Comparison of ENCODE assay signal across 10 cellular contexts in genomic region chr4:101114936-101115372, GRCh38.
DNase-seq lines count a peak whose midpoint lies in the region; ATAC-seq, FAIRE-seq and TF ChIP-seq lines count a peak whose summit lies in the region.
"Had no signal": no experiment of that assay in that cellular context is flagged by ENCODE, and none has a peak within 500 bp of the region (broad histone marks: within the 10 kb centered on the region; RNA-seq: fewer than 3 reads in every experiment).

No MANE protein-coding gene starts in this region.

- TF ChIP-seq CTCF in 22Rv1 (IDR thresholded peaks at IDR 0.05) (no peak), IMR-90 (conservative IDR thresholded peaks at IDR 0.05; ENCODE audit: low read depth, low read length) (no peak), choroid plexus epithelial cell (conservative IDR thresholded peaks at IDR 0.05; ENCODE audit: low read depth, low read length) (no peak), HepG2 (CRISPR knock-in tag; IDR thresholded peaks at IDR 0.05) (no peak)

- no peak overlapping the region for H2AK9ac ChIP-seq in IMR-90 (replicated peaks; ENCODE audit: low read depth, low read length, poor library complexity)

- TF ChIP-seq POLR2A in IMR-90 (IDR thresholded peaks at IDR 0.05; ENCODE audit: low read depth, low read length) (no peak), HepG2 (IDR thresholded peaks at IDR 0.05; ENCODE audit: insufficient read depth in 1 of 2, low read depth in 2 of 2, low read length in 2 of 2) (no peak)

- H3K9me3 ChIP-seq in IMR-90 (ENCODE audit: control insufficient read depth, insufficient read depth, low read length) (no peaks in the 10 kb centered on the region), HepG2 (ENCODE audit: low read length) (no peaks in the 10 kb centered on the region)
- H3K9me3 ChIP-seq: BE2C had no signal

- WGBS in IMR-90 (ENCODE audit: extremely low coverage in 2 of 2, insufficient read length in 1 of 2), 2 experiments = no CpG with 5 or more reads among the region's 2 CpGs
- WGBS in HepG2 (ENCODE audit: low lambda C conversion rate) = 0% methylated on average over 2 of the region's 2 CpGs

- H3K4ac ChIP-seq in IMR-90 (ENCODE audit: low read depth, low read length) = no peak overlapping the region

- DNase-seq in IMR-90 (peak; percentile 83), choroid plexus epithelial cell (ENCODE audit: low read depth) (peak; percentile 28), HepG2 (ENCODE audit: low spot score) (peak; percentile 99), NCI-H446 (lab: John Stamatoyannopoulos, UW) (no peak), Kasumi-1 (lab: John Stamatoyannopoulos, UW) (no peak)
- DNase-seq in stimulated activated CD4-positive, alpha-beta T cell treated with anti-CD3 and anti-CD28 coated beads, Interleukin-12 subunit alpha, Interleukin-12 subunit beta, amount 100 ng/mL, for 4 hours = no peak
- DNase-seq: activated B cell treated with CpG ODN at 0.5 μM for 24 hours, BE2C had no signal

- H3K27ac ChIP-seq in 22Rv1 = peak overlapping the region; percentile 88
- no peak overlapping the region for H3K27ac ChIP-seq in IMR-90 (ENCODE audit: insufficient read depth, low read length)
- peak overlapping the region; percentile 86 for H3K27ac ChIP-seq in HepG2 (ENCODE audit: extremely low read length, insufficient read depth, low read length)

- H3K4me3 ChIP-seq in IMR-90 (ENCODE audit: insufficient read depth, low read depth, low read length) (no peak overlapping the region), choroid plexus epithelial cell (ENCODE audit: low read depth, low read length) (no peak overlapping the region), HepG2 (replicated peaks in 1 of 3; ENCODE audit: insufficient read depth in 1 of 3, low read depth in 2 of 3, low read length in 3 of 3) (no peak overlapping the region; a peak in 1 of 6 replicates)

- no peak overlapping the region for H3K18ac ChIP-seq in IMR-90 (ENCODE audit: low read depth, low read length)

- no peak overlapping the region for H4K5ac ChIP-seq in IMR-90 (ENCODE audit: low read depth, low read length)

- H3K4me2 ChIP-seq in IMR-90 (ENCODE audit: low read depth, low read length) = no peak overlapping the region
- H3K4me2 ChIP-seq in HepG2 (ENCODE audit: low read depth, low read length) = peak overlapping the region; percentile 56

- no peak overlapping the region for H2BK5ac ChIP-seq in IMR-90 (ENCODE audit: low read depth, low read length, poor library complexity, severe bottlenecking)

- TF ChIP-seq EP300 in HepG2 (IDR thresholded peaks at IDR 0.05; ENCODE audit: low read depth in 2 of 2, low read length in 2 of 2) (peak; percentile 59 to 92; a peak in 3 of 4 replicates), HepG2 (CRISPR knock-in tag; IDR thresholded peaks at IDR 0.05; ENCODE audit: borderline replicate concordance) (peak; percentile 84)

- peaks cover 3 to 6% of the 10 kb centered on the region in 2 experiments; a peak in 2 of 4 replicates for H3K79me1 ChIP-seq in IMR-90 (ENCODE audit: low read depth in 1 of 2, low read length in 2 of 2)

- peak; percentile 84 for FAIRE-seq in HepG2 (lab: Jason Lieb, UNC)

- no peak overlapping the region for H4K8ac ChIP-seq in IMR-90 (ENCODE audit: low read depth in 2 of 2, low read length in 2 of 2)

- intact Hi-C loops in IMR-90 (cut with micrococcal nuclease) = no loop called here
- intact Hi-C loops in HepG2 (cut with micrococcal nuclease; ENCODE audit: unreplicated experiment) = loop anchor here (1.0 to 2.0 kb wide), 2 partner anchors 54 to 232 kb away; partner anchors contain the start of gene PPP3CA

- no peak overlapping the region for H3K9ac ChIP-seq in IMR-90 (ENCODE audit: low read depth, low read length)
- H3K9ac ChIP-seq in HepG2 (ENCODE audit: insufficient read depth, low read depth, low read length) = peak overlapping the region; percentile 20; the same call in 1 of the 2 replicates

- CTCF ChIA-PET in IMR-90 (lab: Yijun Ruan, JAX) = interaction anchor here (0.6 kb wide), 1 partner anchor 17 kb away, joined by 5 read pairs; no protein-coding TSS in a partner anchor
- CTCF ChIA-PET in HepG2 (lab: Yijun Ruan, JAX; ENCODE audit: low intra/inter-chr PET ratio, low total read pairs) = no interaction called here

- TF ChIP-seq RAD21 in IMR-90 (IDR thresholded peaks at IDR 0.05; ENCODE audit: low read length) = no peak
- TF ChIP-seq RAD21 in HepG2 (CRISPR knock-in tag; IDR thresholded peaks at IDR 0.05) = no peak

- POLR2A ChIA-PET in IMR-90 (lab: Charles Lee; ENCODE audit: unreplicated experiment) (no interaction called here), HepG2 (lab: Yijun Ruan, JAX) (interaction anchor here (1.0 to 1.6 kb wide), 3 partner anchors 9 to 1165 kb away, joined by 3 to 8 read pairs (median 3); partner anchors contain the start of genes H2AZ1 and PPP3CA)

- H2BK120ac ChIP-seq in IMR-90 (ENCODE audit: low read depth, low read length) = no peak overlapping the region

- no peak overlapping the region for H3K56ac ChIP-seq in IMR-90 (ENCODE audit: extremely low read depth, insufficient read depth, low read length)

- no peaks in the 10 kb centered on the region for H3K9me1 ChIP-seq in IMR-90 (ENCODE audit: insufficient read depth, low read length)

- H3K79me2 ChIP-seq in HepG2 (ENCODE audit: insufficient read depth, low read length) = no peaks in the 10 kb centered on the region

- no peaks in the 10 kb centered on the region for H3K4me1 ChIP-seq in IMR-90 (ENCODE audit: control insufficient read depth, insufficient read depth, low read length)
- peaks cover 38% of the 10 kb centered on the region for H3K4me1 ChIP-seq in HepG2 (ENCODE audit: insufficient read depth, low read length)

- dilution Hi-C loops in IMR-90 (cut with HindIII; ENCODE audit: low sequenced_read_pairs, unreplicated experiment) = no loop called here

- ATAC-seq in IMR-90 (ENCODE audit: low read depth) = peak; percentile 83
- ATAC-seq in HepG2 = peak; percentile 100
- ATAC-seq in HG03342 (IDR thresholded peaks at IDR 0.05; ENCODE audit: unreplicated experiment) = no peak

- in situ Hi-C loops in IMR-90 (cut with MboI; ENCODE audit: low sequenced_read_pairs) = no loop called here
- in situ Hi-C loops in HepG2 (cut with HindIII; ENCODE audit: extremely low pct_ligation_motif_present, low pct_unique_long_range_greater_than_20kb) = no loop called here

- H3K23ac ChIP-seq in IMR-90 (ENCODE audit: low read depth, low read length) = no peak overlapping the region

- H2AK5ac ChIP-seq in IMR-90 (ENCODE audit: low read depth, low read length) = no peak overlapping the region

- H2AFZ ChIP-seq in IMR-90 (replicated peaks; ENCODE audit: low read length, poor library complexity) = no peak overlapping the region
- no peak overlapping the region for H2AFZ ChIP-seq in HepG2 (ENCODE audit: low read length)

- H3K27me3 ChIP-seq in IMR-90 (ENCODE audit: control insufficient read depth, insufficient read depth, low read length) (no peaks in the 10 kb centered on the region), HepG2 (ENCODE audit: control insufficient read depth in 1 of 2, insufficient read depth in 2 of 2, low read length in 2 of 2) (no peaks in the 10 kb centered on the region)
- H3K27me3 ChIP-seq: BE2C had no signal

- H2BK15ac ChIP-seq in IMR-90 (ENCODE audit: low read depth, low read length) = no peak overlapping the region

- no peak overlapping the region for H4K91ac ChIP-seq in IMR-90 (ENCODE audit: insufficient read depth, low read depth, low read length)

- H4K20me1 ChIP-seq in IMR-90 (ENCODE audit: insufficient read depth, low read length) = no peaks in the 10 kb centered on the region
- no peaks in the 10 kb centered on the region for H4K20me1 ChIP-seq in HepG2 (ENCODE audit: insufficient read depth, low read length)

- H3K36me3 ChIP-seq in IMR-90 (ENCODE audit: control insufficient read depth, insufficient read depth, low read length) (no peaks in the 10 kb centered on the region), HepG2 (replicated peaks in 1 of 2; ENCODE audit: control insufficient read depth in 1 of 2, insufficient read depth in 2 of 2, low read length in 2 of 2) (peaks cover 0 to 1% of the 10 kb centered on the region in 2 experiments; a peak in 1 of 5 replicates)
- H3K36me3 ChIP-seq: BE2C had no signal

- no TSS peak for BruUV-seq in IMR-90 (replicated peaks; lab: Mats Ljungman, UMichigan)
- no TSS peak for BruUV-seq in HepG2 (replicated peaks; lab: Mats Ljungman, UMichigan)

- no peak overlapping the region for H2BK20ac ChIP-seq in IMR-90 (ENCODE audit: low read depth, low read length)

- H3K14ac ChIP-seq in IMR-90 (replicated peaks; ENCODE audit: low read depth, low read length) = no peak overlapping the region

TF ChIP-seq in IMR-90, 13 proteins besides CTCF, POLR2A, EP300 and RAD21:
- no peak for TF ChIP-seq RFX5 (IDR thresholded peaks at IDR 0.05; ENCODE audit: low read depth, low read length)
- TF ChIP-seq CEBPB (IDR thresholded peaks at IDR 0.05; ENCODE audit: low read depth, low read length) = peak; percentile 35; the same call in 1 of the 2 replicates
- TF ChIP-seq NFE2L2 (IDR thresholded peaks at IDR 0.05; ENCODE audit: low read depth, low read length) = no peak
- no peak for TF ChIP-seq FOS (IDR thresholded peaks at IDR 0.05; ENCODE audit: low read depth, low read length)
- TF ChIP-seq MAFK (IDR thresholded peaks at IDR 0.05; ENCODE audit: low read depth, low read length) = 0 out of 2 replicates have a peak, but pooled peaks have one; percentile 51

TF ChIP-seq in HepG2, 621 proteins besides CTCF, POLR2A, EP300 and RAD21 (continues in another document):
- peak; percentile 56 for TF ChIP-seq TEAD3 (CRISPR knock-in tag; optimal IDR thresholded peaks at IDR 0.05; ENCODE audit: borderline replicate concordance)
- peak; percentile 68; the same call in 1 of the 2 replicates for TF ChIP-seq RCOR2 (CRISPR knock-in tag; IDR thresholded peaks at IDR 0.05)
- no peak for TF ChIP-seq AKAP8 (CRISPR knock-in tag; IDR thresholded peaks at IDR 0.05)
- TF ChIP-seq STAT6 (CRISPR knock-in tag; IDR thresholded peaks at IDR 0.05; ENCODE audit: borderline replicate concordance) = no peak
- TF ChIP-seq HNRNPL (IDR thresholded peaks at IDR 0.05; ENCODE audit: low read depth, low read length) = no peak

Comparison
In these comparisons a context has a peak if more than half of its experiments do, and no peak if none do; other contexts are left out.
1. DNase-seq: peak in IMR-90 (single experiment), choroid plexus epithelial cell (single experiment) and HepG2 (single experiment); none in NCI-H446 (0 of 2), Kasumi-1 (0 of 2) and stimulated activated CD4-positive, alpha-beta T cell treated with anti-CD3 and anti-CD28 coated beads, Interleukin-12 subunit alpha, Interleukin-12 subunit beta, amount 100 ng/mL, for 4 hours (single experiment).